8 cellular contexts compared by ENCODE assay signal in genomic region chr14:102795060-102795925, GRCh38. TPM values are rescaled to one million over a fixed set of nuclear protein-coding genes. Genes with fewer than 3 reads are reported as not detected.
DNase-seq lines count a peak whose midpoint lies in the region; ATAC-seq and FAIRE-seq lines count a peak whose summit lies in the region.

No MANE protein-coding gene starts in this region.

- H3K27me3 Mint-ChIP-seq in CD8-positive, alpha-beta memory T cell = no peaks in the 10 kb centered on the region

- H3K36me3 Mint-ChIP-seq in CD8-positive, alpha-beta memory T cell = peaks cover 11 to 32% (median 17%) of the 10 kb centered on the region in 3 donors

- H3K36me3 ChIP-seq in CD8-positive, alpha-beta memory T cell (ENCODE audit: insufficient read depth, low read length) = no peaks in the 10 kb centered on the region
- no peaks in the 10 kb centered on the region for H3K36me3 ChIP-seq in endocrine pancreas (ENCODE audit: control insufficient read depth, insufficient read depth, low read length)

- no peak overlapping the region for H3K4me3 ChIP-seq in CD8-positive, alpha-beta memory T cell (ENCODE audit: low read length)
- peak overlapping the region; percentile 4 for H3K4me3 ChIP-seq in endocrine pancreas (ENCODE audit: control insufficient read depth, insufficient read depth, low read length)

- no peaks in the 10 kb centered on the region for H3K9me3 ChIP-seq in CD8-positive, alpha-beta memory T cell (ENCODE audit: low read length)
- H3K9me3 ChIP-seq in endocrine pancreas (ENCODE audit: control insufficient read depth, low read length) = no peaks in the 10 kb centered on the region

- DNase-seq in CD8-positive, alpha-beta memory T cell = peak in 3 of 5 donors; percentile 21 to 64 (median 26)
- DNase-seq in RCC 7860 (ENCODE audit: low spot score) (peak; percentile 8), myocyte (ENCODE audit: low read depth) (peak; percentile 58), hippocampal formation (lab: John Stamatoyannopoulos, UW) (no peak)

- POLR2A ChIA-PET in CD8-positive, alpha-beta memory T cell (lab: Charles Lee) = interaction anchor here (0.6 to 1.1 kb wide), 3 partner anchors 11 to 54 kb away, joined by 3 to 5 read pairs (median 5); no protein-coding TSS in a partner anchor

- H3K27me3 ChIP-seq in CD8-positive, alpha-beta memory T cell (ENCODE audit: insufficient read depth, low read length, poor library complexity, severe bottlenecking) = no peaks in the 10 kb centered on the region
- H3K27me3 ChIP-seq in endocrine pancreas (ENCODE audit: control insufficient read depth, insufficient read depth, low read length) = no peaks in the 10 kb centered on the region

- no peak for FAIRE-seq in RCC 7860 (lab: Jason Lieb, UNC)

- H3K4me1 Mint-ChIP-seq in CD8-positive, alpha-beta memory T cell = peaks cover 50 to 82% (median 68%) of the 10 kb centered on the region in 3 donors

- no peak overlapping the region for H3K27ac ChIP-seq in CD8-positive, alpha-beta memory T cell (ENCODE audit: low read depth, low read length)

- H3K4me1 ChIP-seq in CD8-positive, alpha-beta memory T cell (ENCODE audit: insufficient read depth, low read length) = peaks cover 30% of the 10 kb centered on the region
- no peaks in the 10 kb centered on the region for H3K4me1 ChIP-seq in endocrine pancreas (ENCODE audit: control insufficient read depth, insufficient read depth, low read length)

- H3K9ac ChIP-seq in endocrine pancreas (ENCODE audit: control insufficient read depth, insufficient read depth, low read length) = no peak overlapping the region

- peak overlapping the region in 2 of 7 donors; percentile 19 to 52 for H3K4me3 Mint-ChIP-seq in CD8-positive, alpha-beta memory T cell

- ATAC-seq in HG02870 (IDR thresholded peaks at IDR 0.05; ENCODE audit: unreplicated experiment) (peak; percentile 43), HG03045 (IDR thresholded peaks at IDR 0.05; ENCODE audit: unreplicated experiment) (no peak), GM18519 (IDR thresholded peaks at IDR 0.05; ENCODE audit: low FRiP score, unreplicated experiment) (no peak)

- CTCF ChIA-PET in CD8-positive, alpha-beta memory T cell (lab: Charles Lee) = interaction anchor here (1.0 to 1.3 kb wide), 2 partner anchors 20 to 24 kb away, joined by 3 read pairs; no protein-coding TSS in a partner anchor

- peak overlapping the region; percentile 42 to 92 (median 86) for H3K27ac Mint-ChIP-seq in CD8-positive, alpha-beta memory T cell

- peaks cover 0 to 3% (median 0%) of the 10 kb centered on the region in 5 donors for H3K9me3 Mint-ChIP-seq in CD8-positive, alpha-beta memory T cell

RNA-seq across cellular contexts. Expression of gene TRAF3, which starts 18.0 kb away (rescaled TPM):
- 10 to 100 TPM; 61.6 to 62.0 TPM for total RNA-seq in CD8-positive, alpha-beta memory T cell
- 16.3 TPM for polyA plus RNA-seq in CD8-positive, alpha-beta memory T cell
- 11.8 and 13.9 TPM in 2 replicates for total RNA-seq in myocyte
- 10.8 TPM for polyA plus RNA-seq in myocyte (2012)

Comparison
In these comparisons a context has a peak if more than half of its experiments do, and no peak if none do; other contexts are left out.
1. DNase-seq: peak in CD8-positive, alpha-beta memory T cell (3 of 5), RCC 7860 (single experiment) and myocyte (single experiment); none in hippocampal formation (0 of 2).